Comparison of ENCODE assay signal across 9 cellular contexts in genomic region chr15:82710208-82710555, GRCh38. TPM values are rescaled to one million over a fixed set of nuclear protein-coding genes. Genes with fewer than 3 reads are reported as not detected.
DNase-seq lines count a peak whose midpoint lies in the region; ATAC-seq and TF ChIP-seq lines count a peak whose summit lies in the region.
"Had no signal": no experiment of that assay in that cellular context is flagged by ENCODE, and none has a peak within 500 bp of the region (broad histone marks: within the 10 kb centered on the region; RNA-seq: fewer than 3 reads in every experiment).

No MANE protein-coding gene starts in this region.

- H3K27ac ChIP-seq in SJSA1 (no peak overlapping the region), rectal smooth muscle tissue (ENCODE audit: low read depth, low read length) (no peak overlapping the region)

- no peaks in the 10 kb centered on the region for H3K9me3 ChIP-seq in SJSA1 (replicated peaks)

- no peak for ATAC-seq in GM21515 (IDR thresholded peaks at IDR 0.05; ENCODE audit: unreplicated experiment)
- ATAC-seq in GM21367 (IDR thresholded peaks at IDR 0.05; ENCODE audit: unreplicated experiment), result no peak
- ATAC-seq in GM19467 (IDR thresholded peaks at IDR 0.05; ENCODE audit: unreplicated experiment), result no peak
- no peak for ATAC-seq in GM18868 (IDR thresholded peaks at IDR 0.05; ENCODE audit: unreplicated experiment)

- H3K9ac ChIP-seq in rectal smooth muscle tissue (ENCODE audit: low read length), result no peak overlapping the region

- peak; percentile 35 for DNase-seq in GM10266 (ENCODE audit: extremely low spot score)
- no peak for DNase-seq in SJSA1 (ENCODE audit: low read depth in 1 of 2, low spot score in 2 of 2)
- no peak for DNase-seq in foreskin fibroblast

- H3K27me3 ChIP-seq in SJSA1 (replicated peaks) (no peaks in the 10 kb centered on the region), rectal smooth muscle tissue (ENCODE audit: control insufficient read depth, insufficient read depth, low read length) (peaks cover 2% of the 10 kb centered on the region)

- H3K4me1 ChIP-seq in SJSA1 (replicated peaks), result peaks cover 14% of the 10 kb centered on the region
- no peaks in the 10 kb centered on the region for H3K4me1 ChIP-seq in rectal smooth muscle tissue (ENCODE audit: control insufficient read depth, insufficient read depth, low read length)

- H3K36me3 ChIP-seq in SJSA1, result no peaks in the 10 kb centered on the region
- no peaks in the 10 kb centered on the region for H3K36me3 ChIP-seq in rectal smooth muscle tissue (ENCODE audit: control insufficient read depth, insufficient read depth, low read length)

- TF ChIP-seq CTCF in GM10266 (IDR thresholded peaks at IDR 0.05; ENCODE audit: control insufficient read depth, insufficient read depth, low read depth, missing control alignments) (no peak), foreskin fibroblast (IDR thresholded peaks at IDR 0.05; ENCODE audit: low read depth, low read length) (no peak)

- H3K4me3 ChIP-seq in SJSA1 (peak overlapping the region; percentile 51), foreskin fibroblast (ENCODE audit: low read depth in 1 of 2, low read length in 2 of 2) (peak overlapping the region; percentile 63 to 65), rectal smooth muscle tissue (ENCODE audit: low read length) (peak overlapping the region; percentile 73)

RNA-seq across cellular contexts. Expression of gene AP3B2, which starts 0.5 kb away (rescaled TPM):
- 0.11 TPM in 1 of 2 replicates, not detected in the other for total RNA-seq in SJSA1 (2014; rRNA removed; shearing (Covaris generic))
- total RNA-seq: glomerular endothelial cell had no signal
